8 cellular contexts compared by ENCODE assay signal in genomic region chr17:29906969-29907368, GRCh38.
"Had no signal": no experiment of that assay in that cellular context is flagged by ENCODE, and none has a peak within 500 bp of the region (broad histone marks: within the 10 kb centered on the region; RNA-seq: fewer than 3 reads in every experiment).

No MANE protein-coding gene starts in this region.

- ATAC-seq: GM12878 had no signal

- FAIRE-seq: G401.6, GM12878, GM12891, GM12892, GM18507, GM19239 had no signal

- H3K4me3 ChIP-seq: GM12878 had no signal

- DNase-seq: GDM1, GF-D8 had no signal
